Comparison of ENCODE assay signal across 26 cellular contexts in genomic region chr20:8971669-8972316, GRCh38.
"Had no signal": no experiment of that assay in that cellular context is flagged by ENCODE, and none has a peak within 500 bp of the region (broad histone marks: within the 10 kb centered on the region; RNA-seq: fewer than 3 reads in every experiment).

No MANE protein-coding gene starts in this region.

- H3K9me3 ChIP-seq: breast epithelium, MG63 had no signal

- H3K27me3 ChIP-seq: breast epithelium, MG63 had no signal

- H3K4me1 ChIP-seq: breast epithelium had no signal

- FAIRE-seq: RCC 7860, TTC549 had no signal

- H3K36me3 ChIP-seq: breast epithelium, MG63 had no signal

- H3K27ac ChIP-seq: breast epithelium, KMS-11 had no signal

- H3K4me3 ChIP-seq: breast epithelium, MG63 had no signal

- ATAC-seq: activated CD4-positive, CD25-positive, alpha-beta regulatory T cell treated with anti-CD3 and anti-CD28 coated beads, Interleukin-2, amount 50 U/mL, for 24 hours; activated CD8-positive, alpha-beta T cell treated with anti-CD3 and anti-CD28 coated beads for 36 hours; PC-3 had no signal

- DNase-seq: activated CD4-positive, alpha-beta T cell treated with anti-CD3 and anti-CD28 coated beads for 4 hours; activated CD8-positive, alpha-beta memory T cell treated with anti-CD3 and anti-CD28 coated beads, Interleukin-2, amount 50 U/mL, for 48 hours; activated CD8-positive, alpha-beta T cell treated with anti-CD3 and anti-CD28 coated beads for 36 hours; activated effector memory CD4-positive, alpha-beta T cell treated with Interleukin-2 at 50 U/mL for 16 hours; activated naive CD4-positive, alpha-beta T cell; activated T-cell treated with anti-CD3 and anti-CD28 coated beads, Interleukin-2, amount 50 U/mL, for 24 hours; aorta; MG63; MV-4-11; NCI-H1092 treated with DMSO at 0.1 percent for 48 hours; NCI-H1417 treated with DMSO at 0.1 percent for 48 hours; NCI-H1694; NCI-H2029; NCI-H2107; NCI-H2171 treated with DMSO at 0.1 percent for 48 hours; NCI-H226; NCI-H526 treated with DMSO at 0.1 percent for 48 hours; PC-3; SIG-M5; T-helper 2 cell; T1000 had no signal
